ENCODE assay signal across 10 cellular contexts in the genomic region with DNA sequence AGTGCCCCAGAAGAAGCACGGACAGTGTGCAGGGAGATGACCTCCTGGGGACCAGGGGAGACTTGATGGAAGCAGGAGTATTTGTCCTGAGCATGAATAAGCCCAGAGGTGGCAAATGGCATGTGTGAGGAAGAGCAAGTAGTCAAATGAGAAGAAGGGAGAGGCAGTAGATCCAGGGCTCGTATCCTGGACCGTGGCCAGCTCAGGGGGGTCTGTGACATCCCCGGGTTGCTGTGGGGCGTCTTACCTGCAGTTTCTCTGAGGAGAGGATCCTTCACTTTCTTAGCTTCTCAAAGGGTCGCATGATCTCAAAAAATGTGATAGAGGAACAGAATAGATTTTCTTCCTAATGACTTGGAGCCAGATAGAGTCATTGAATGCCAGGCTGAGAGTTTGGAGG.
"Had no signal": no experiment of that assay in that cellular context is flagged by ENCODE, and none has a peak within 500 bp of the region (broad histone marks: within the 10 kb centered on the region; RNA-seq: fewer than 3 reads in every experiment).

No MANE protein-coding gene starts in this region.

- H3K27ac Mint-ChIP-seq: activated naive CD8-positive, alpha-beta T cell; progenitor cell of endocrine pancreas had no signal

- H3K9me3 Mint-ChIP-seq: T-helper 2 cell treated with Interferon-gamma antibody and Interleukin-4, amounts not matched to agents 5 μg/mL and 100 μg/mL, for 36 hours had no signal

- H3K27me3 ChIP-seq: stomach had no signal

- H3K27me3 Mint-ChIP-seq: activated naive CD8-positive, alpha-beta T cell had no signal

- H3K4me3 Mint-ChIP-seq: activated naive CD8-positive, alpha-beta T cell; T-helper 2 cell treated with Interferon-gamma antibody and Interleukin-4, amounts not matched to agents 5 μg/mL and 100 μg/mL, for 36 hours had no signal

- DNase-seq: activated CD4-positive, alpha-beta T cell treated with anti-CD3 and anti-CD28 coated beads, Interleukin-2, amount 50 U/mL, for 4 hours; activated gamma-delta T cell; dermis blood vessel endothelial cell; stimulated activated CD4-positive, alpha-beta T cell treated with anti-CD3 and anti-CD28 coated beads, Interleukin-2, amount 100 ng/mL, for 24 hours; stomach; trophoblast cell had no signal

- H3K4me3 ChIP-seq: lung, stomach had no signal

- H3K36me3 ChIP-seq: stomach had no signal

- H3K9me3 ChIP-seq: stomach had no signal
